ENCODE assay signal across 8 cellular contexts in genomic region chr10:63629363-63630084, GRCh38.
A peak's percentile ranks its signal among the peaks of the same experiment; 100 is the strongest.
DNase-seq lines count a peak whose midpoint lies in the region; ATAC-seq, FAIRE-seq and TF ChIP-seq lines count a peak whose summit lies in the region.

No MANE protein-coding gene starts in this region.

- H4K20me1 ChIP-seq in hepatocyte (ENCODE audit: insufficient read depth, poor library complexity, severe bottlenecking): no peaks in the 10 kb centered on the region

- H3K27me3 Mint-ChIP-seq in T-helper 2 cell treated with Interferon-gamma antibody and Interleukin-4, amounts not matched to agents 5 μg/mL and 100 μg/mL, for 36 hours (ENCODE audit: low read depth): peaks cover 11% of the 10 kb centered on the region

- H3K9me2 ChIP-seq in hepatocyte (replicated peaks; ENCODE audit: insufficient read depth): no peaks in the 10 kb centered on the region

- peak; percentile 82 for FAIRE-seq in GM12892 (lab: Jason Lieb, UNC)

- H3K36me3 ChIP-seq in hepatocyte (replicated peaks; ENCODE audit: insufficient read depth, low read depth): no peaks in the 10 kb centered on the region

- 1% methylated on average over 24 of the region's 24 CpGs for WGBS in hepatocyte (ENCODE audit: low lambda C conversion rate, missing lambda C conversion rate)

- TF ChIP-seq CTCF in astrocyte of the cerebellum (IDR thresholded peaks at IDR 0.05; ENCODE audit: low read depth, low read length, missing control alignments): peak; percentile 86
- TF ChIP-seq CTCF in hepatocyte (IDR thresholded peaks at IDR 0.05; ENCODE audit: poor library complexity): peak; percentile 88

- H3K27ac ChIP-seq in hepatocyte: peak overlapping the region; percentile 99

- H3K4me1 Mint-ChIP-seq in T-helper 2 cell treated with Interferon-gamma antibody and Interleukin-4, amounts not matched to agents 5 μg/mL and 100 μg/mL, for 36 hours (ENCODE audit: low read depth): peaks cover 41% of the 10 kb centered on the region

- peak overlapping the region; percentile 45 for H2AFZ ChIP-seq in hepatocyte

- TF ChIP-seq POLR2A in GM12892 (IDR thresholded peaks at IDR 0.05; ENCODE audit: low read depth, low read length): no peak

- peak overlapping the region; percentile 86 for H3K27ac Mint-ChIP-seq in T-helper 2 cell treated with Interferon-gamma antibody and Interleukin-4, amounts not matched to agents 5 μg/mL and 100 μg/mL, for 36 hours

- no peaks in the 10 kb centered on the region for H3K36me3 Mint-ChIP-seq in T-helper 2 cell treated with Interferon-gamma antibody and Interleukin-4, amounts not matched to agents 5 μg/mL and 100 μg/mL, for 36 hours (ENCODE audit: low read depth)

- no peaks in the 10 kb centered on the region for H3K79me2 ChIP-seq in hepatocyte

- H3K9me3 Mint-ChIP-seq in T-helper 2 cell treated with Interferon-gamma antibody and Interleukin-4, amounts not matched to agents 5 μg/mL and 100 μg/mL, for 36 hours: no peaks in the 10 kb centered on the region

- peaks cover 24% of the 10 kb centered on the region for H3K4me1 ChIP-seq in hepatocyte (ENCODE audit: insufficient read depth)

- H3K27me3 ChIP-seq in hepatocyte: no peaks in the 10 kb centered on the region

- H3K4me2 ChIP-seq in hepatocyte: peak overlapping the region; percentile 84

- no peaks in the 10 kb centered on the region for H3K9me3 ChIP-seq in hepatocyte (ENCODE audit: low read depth)

- peak overlapping the region; percentile 52 for H3K4me3 ChIP-seq in astrocyte of the cerebellum (ENCODE audit: low read depth, low read length)
- peak overlapping the region; percentile 63 for H3K4me3 ChIP-seq in hepatocyte

- peak; percentile 23 for DNase-seq in GM12892 (ENCODE audit: insufficient read length)
- DNase-seq in NCI-H1436 treated with DMSO at 0.1 percent for 48 hours (lab: John Stamatoyannopoulos, UW): peak; percentile 53
- DNase-seq in T-helper 2 cell treated with Interferon-gamma antibody and Interleukin-4, amounts not matched to agents 5 μg/mL and 100 μg/mL, for 36 hours (ENCODE audit: low spot score): peak; percentile 78
- DNase-seq in astrocyte of the cerebellum (ENCODE audit: low read depth): peak; percentile 99
- DNase-seq in hepatocyte (ENCODE audit: low spot score): peak; percentile 97
- peak; percentile 98 for DNase-seq in renal cortical epithelial cell (ENCODE audit: low read depth)
- DNase-seq in cortex of kidney (lab: John Stamatoyannopoulos, UW): no peak

- peak overlapping the region; percentile 89 for H3K4me3 Mint-ChIP-seq in T-helper 2 cell treated with Interferon-gamma antibody and Interleukin-4, amounts not matched to agents 5 μg/mL and 100 μg/mL, for 36 hours

- ATAC-seq in HG02870 (IDR thresholded peaks at IDR 0.05; ENCODE audit: unreplicated experiment): peak; percentile 58

- in situ Hi-C loops in astrocyte of the cerebellum (cut with HindIII; ENCODE audit: low sequenced_read_pairs): loop anchor here (5.0 kb wide), 1 partner anchor 93 kb away; no protein-coding TSS in a partner anchor
